ENCODE assay signal across 11 cellular contexts in genomic region chr1:1631793-1632420, GRCh38. TPM values are rescaled to one million over a fixed set of nuclear protein-coding genes. Genes with fewer than 3 reads are reported as not detected.
A peak's percentile ranks its signal among the peaks of the same experiment; 100 is the strongest.
DNase-seq lines count a peak whose midpoint lies in the region; ATAC-seq and TF ChIP-seq lines count a peak whose summit lies in the region.
"Had no signal": no experiment of that assay in that cellular context is flagged by ENCODE, and none has a peak within 500 bp of the region (broad histone marks: within the 10 kb centered on the region; RNA-seq: fewer than 3 reads in every experiment).

TSS of gene MMP23B (plus strand) at chr1:1632173. CDS start at chr1:1632219, 46 bp downstream.

- H3K9me3 ChIP-seq in PC-3 (ENCODE audit: low read length), result no peaks in the 10 kb centered on the region
- H3K9me3 ChIP-seq in right atrium auricular region, result no peaks in the 10 kb centered on the region

- peak within 1 kb of the TSS; percentile 73 for H3K4me2 ChIP-seq in PC-3 (ENCODE audit: low read length)

- no peaks in the 10 kb centered on the region; the same call in 1 of the 2 replicates for H3K27me3 ChIP-seq in GM06990 (replicated peaks; ENCODE audit: control insufficient read depth, insufficient read depth, low read length)
- no peaks in the 10 kb centered on the region for H3K27me3 ChIP-seq in PC-3 (ENCODE audit: low read length)
- peaks cover 4 to 6% of the 10 kb centered on the region in 2 donors for H3K27me3 ChIP-seq in right atrium auricular region
- no peaks in the 10 kb centered on the region for H3K27me3 ChIP-seq in rectal smooth muscle tissue (ENCODE audit: control insufficient read depth, insufficient read depth, low read length)

- H4K20me1 ChIP-seq in PC-3 (ENCODE audit: low read length), result no peaks in the 10 kb centered on the region

- peaks cover 7% of the 10 kb centered on the region; the same call in 1 of the 2 replicates for H3K4me1 ChIP-seq in PC-3 (ENCODE audit: insufficient read depth, low read length)
- peaks cover 0 to 23% of the 10 kb centered on the region in 2 donors for H3K4me1 ChIP-seq in right atrium auricular region
- H3K4me1 ChIP-seq in rectal smooth muscle tissue (ENCODE audit: control insufficient read depth, insufficient read depth, low read length), result no peaks in the 10 kb centered on the region

- intact Hi-C loops in PC-3 (cut with micrococcal nuclease), result no loop called here

- TF ChIP-seq CTCF in GM06990 (IDR thresholded peaks at IDR 0.05; ENCODE audit: insufficient read depth, low read length, poor library complexity, severe bottlenecking) (no peak), PC-3 (conservative IDR thresholded peaks at IDR 0.05; ENCODE audit: low read depth, low read length) (no peak), right atrium auricular region (IDR thresholded peaks at IDR 0.05) (no peak)

- ATAC-seq in PC-3, result peak; percentile 37
- no peak for ATAC-seq in GM21619 (IDR thresholded peaks at IDR 0.05; ENCODE audit: unreplicated experiment)
- ATAC-seq: Panc1 had no signal

- BruUV-seq in PC-3 (replicated peaks; lab: Mats Ljungman, UMichigan), result no TSS peak

- peak within 1 kb of the TSS; percentile 5; the same call in 1 of the 2 replicates for H3K9ac ChIP-seq in PC-3 (ENCODE audit: low read length)
- no peak within 1 kb of the TSS for H3K9ac ChIP-seq in rectal smooth muscle tissue (ENCODE audit: low read length)

- H3K27ac ChIP-seq in PC-3 (ENCODE audit: low read length), result no peak within 1 kb of the TSS
- H3K27ac ChIP-seq in right atrium auricular region, result peak within 1 kb of the TSS; percentile 82 to 86
- H3K27ac ChIP-seq in rectal smooth muscle tissue (ENCODE audit: low read depth, low read length), result peak within 1 kb of the TSS; percentile 58
- H3K27ac ChIP-seq: brain microvascular endothelial cell had no signal

- H2AFZ ChIP-seq in PC-3 (ENCODE audit: low read length), result peak within 1 kb of the TSS; percentile 54

- DNase-seq in GM06990 (ENCODE audit: extremely low read depth, insufficient read length) (peak; percentile 13), PC-3 (peak; percentile 43), right atrium auricular region (ENCODE audit: low spot score) (no peak), RKO (ENCODE audit: low spot score) (no peak), NCI-H524 treated with DMSO at 0.1 percent for 48 hours (lab: John Stamatoyannopoulos, UW) (no peak)
- DNase-seq in stimulated activated CD4-positive, alpha-beta T cell treated with anti-CD3 and anti-CD28 coated beads, Interleukin-12 subunit alpha, Interleukin-12 subunit beta, amount 100 ng/mL, for 4 hours, result no peak
- DNase-seq: brain microvascular endothelial cell; stimulated activated naive CD4-positive, alpha-beta T cell treated with Interleukin-2 at 50 U/mL for 16 hours had no signal

- no peaks in the 10 kb centered on the region for H3F3A ChIP-seq in PC-3 (ENCODE audit: low read length, unreplicated experiment)

- H3K36me3 ChIP-seq in GM06990 (ENCODE audit: control insufficient read depth, insufficient read depth, low read length), result peaks cover 1% of the 10 kb centered on the region; the same call in 1 of the 2 replicates
- peaks cover 5% of the 10 kb centered on the region; the same call in 1 of the 2 replicates for H3K36me3 ChIP-seq in PC-3 (ENCODE audit: low read depth, low read length)
- peaks cover 20% of the 10 kb centered on the region for H3K36me3 ChIP-seq in right atrium auricular region
- peaks cover 3% of the 10 kb centered on the region for H3K36me3 ChIP-seq in rectal smooth muscle tissue (ENCODE audit: control insufficient read depth, insufficient read depth, low read length)

- H3K9me2 ChIP-seq in PC-3 (replicated peaks; ENCODE audit: low read length), result no peaks in the 10 kb centered on the region

- H3K79me2 ChIP-seq in PC-3 (ENCODE audit: low read length), result no peaks in the 10 kb centered on the region

- POLR2A ChIA-PET in PC-3 (lab: Charles Lee; ENCODE audit: unreplicated experiment), result no interaction called here

- CTCF ChIA-PET in PC-3 (lab: Charles Lee), result no interaction called here

- H3K4me3 ChIP-seq in GM06990 (replicated peaks; ENCODE audit: low read depth, low read length) (no peak within 1 kb of the TSS), PC-3 (ENCODE audit: low read length) (peak within 1 kb of the TSS; percentile 64), right atrium auricular region (peak within 1 kb of the TSS; percentile 25 to 47), rectal smooth muscle tissue (ENCODE audit: low read length) (peak within 1 kb of the TSS; percentile 27)

RNA-seq across cellular contexts. Expression of gene MMP23B, which starts in this region (rescaled TPM):
- 25.9 and 28.4 TPM in 2 replicates for total RNA-seq in PC-3 (2014; rRNA removed)
- 10 to 100 TPM; 17.5 to 26.9 TPM for total RNA-seq in right atrium auricular region

Comparison
In these comparisons a context has a peak if more than half of its experiments do, and no peak if none do; other contexts are left out.
1. DNase-seq: peak in GM06990 (single experiment) and PC-3 (single experiment); none in right atrium auricular region (single experiment), stimulated activated CD4-positive, alpha-beta T cell treated with anti-CD3 and anti-CD28 coated beads, Interleukin-12 subunit alpha, Interleukin-12 subunit beta, amount 100 ng/mL, for 4 hours (single experiment), RKO (single experiment) and NCI-H524 treated with DMSO at 0.1 percent for 48 hours (single experiment).